Comparison of ENCODE assay signal across 8 cellular contexts in the genomic region with DNA sequence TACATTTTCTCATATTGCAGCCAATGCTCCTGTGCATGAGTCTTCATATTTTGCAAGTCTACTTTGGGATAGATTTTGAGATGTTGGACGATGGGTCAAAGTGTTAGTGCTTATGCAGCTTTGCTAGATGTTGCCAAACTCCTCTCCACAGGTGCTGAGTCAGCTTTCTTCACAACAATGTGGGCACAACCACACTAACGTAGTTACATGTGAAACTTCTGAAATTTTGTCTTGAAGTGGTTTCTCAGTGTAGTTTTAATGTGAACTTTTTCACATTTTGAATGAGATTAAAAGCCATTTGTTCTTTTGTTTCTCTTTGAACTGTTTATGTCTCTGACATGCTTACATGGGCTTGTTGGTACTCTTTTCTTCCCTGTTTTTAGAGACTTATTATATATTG. TPM values are rescaled to one million over a fixed set of nuclear protein-coding genes. Genes with fewer than 3 reads are reported as not detected.
"Had no signal": no experiment of that assay in that cellular context is flagged by ENCODE, and none has a peak within 500 bp of the region (broad histone marks: within the 10 kb centered on the region; RNA-seq: fewer than 3 reads in every experiment).

No MANE protein-coding gene starts in this region.

RNA-seq across cellular contexts. Expression of a gene that starts 27.4 kb away (rescaled TPM):
- total RNA-seq: HepG2, HT1080, M059J, PC-9, Peyer's patch, RPMI7951, SJCRH30 had no signal
- polyA plus RNA-seq: HepG2, IgD-negative memory B cell had no signal
